ENCODE assay signal across 1 cellular context in the genomic region with DNA sequence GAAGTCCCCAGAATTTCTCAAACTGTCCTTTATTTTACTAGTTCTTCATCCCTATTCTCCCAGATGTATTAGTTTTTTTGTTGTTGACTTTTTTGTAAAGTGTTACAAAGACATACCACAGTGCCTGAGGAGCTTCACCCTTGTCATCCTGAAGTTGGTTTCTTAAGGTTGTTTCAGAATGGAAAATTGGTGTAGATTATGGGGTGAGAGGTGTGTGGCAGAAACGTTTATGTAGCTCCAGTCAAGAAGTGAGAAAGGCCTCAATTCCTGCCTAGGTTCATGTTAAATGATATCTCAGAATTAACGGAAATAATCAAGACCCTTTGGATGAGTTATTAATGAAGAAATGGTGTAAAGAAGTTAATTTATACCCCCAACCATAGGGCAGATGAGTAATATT.
TF ChIP-seq lines count a peak whose summit lies in the region.

No MANE protein-coding gene starts in this region.

TF ChIP-seq in K562, 482 proteins besides CTCF, POLR2A, EP300 and RAD21:
- TF ChIP-seq SRSF9 (IDR thresholded peaks at IDR 0.05; ENCODE audit: borderline replicate concordance, low read depth, low read length) (no peak), BRF1 (IDR thresholded peaks at IDR 0.05; ENCODE audit: borderline replicate concordance, extremely low read depth, insufficient read length) (no peak), NFE2 (IDR thresholded peaks at IDR 0.05; ENCODE audit: low read depth) (no peak), TAF9B (IDR thresholded peaks at IDR 0.05; ENCODE audit: partially characterized antibody) (no peak), DPF2 (IDR thresholded peaks at IDR 0.05) (no peak), ZNF764 (CRISPR knock-in tag; IDR thresholded peaks at IDR 0.05; ENCODE audit: low read depth) (no peak), SMARCA5 (IDR thresholded peaks at IDR 0.05) (peak; percentile 51; the same call in 1 of the 2 replicates), PHF21A (IDR thresholded peaks at IDR 0.05; ENCODE audit: borderline replicate concordance, low read depth) (no peak), ZNF830 (CRISPR knock-in tag; IDR thresholded peaks at IDR 0.05) (no peak), GTF2F1 (IDR thresholded peaks at IDR 0.05; ENCODE audit: low read depth, low read length) (no peak), ZNF41 (CRISPR knock-in tag; conservative IDR thresholded peaks at IDR 0.05) (no peak), GABPB1 (CRISPR knock-in tag; IDR thresholded peaks at IDR 0.05) (0 out of 2 replicates have a peak, but pooled peaks have one; percentile 5), SMARCE1 (IDR thresholded peaks at IDR 0.05) (no peak), KAT8 (IDR thresholded peaks at IDR 0.05; ENCODE audit: low read depth) (no peak), TEAD4 (IDR thresholded peaks at IDR 0.05; ENCODE audit: low read length) (no peak), TEAD4 (CRISPR knock-in tag; IDR thresholded peaks at IDR 0.05; ENCODE audit: borderline replicate concordance) (no peak), ZZZ3 (IDR thresholded peaks at IDR 0.05) (no peak)
- TF ChIP-seq, protein P1, sequence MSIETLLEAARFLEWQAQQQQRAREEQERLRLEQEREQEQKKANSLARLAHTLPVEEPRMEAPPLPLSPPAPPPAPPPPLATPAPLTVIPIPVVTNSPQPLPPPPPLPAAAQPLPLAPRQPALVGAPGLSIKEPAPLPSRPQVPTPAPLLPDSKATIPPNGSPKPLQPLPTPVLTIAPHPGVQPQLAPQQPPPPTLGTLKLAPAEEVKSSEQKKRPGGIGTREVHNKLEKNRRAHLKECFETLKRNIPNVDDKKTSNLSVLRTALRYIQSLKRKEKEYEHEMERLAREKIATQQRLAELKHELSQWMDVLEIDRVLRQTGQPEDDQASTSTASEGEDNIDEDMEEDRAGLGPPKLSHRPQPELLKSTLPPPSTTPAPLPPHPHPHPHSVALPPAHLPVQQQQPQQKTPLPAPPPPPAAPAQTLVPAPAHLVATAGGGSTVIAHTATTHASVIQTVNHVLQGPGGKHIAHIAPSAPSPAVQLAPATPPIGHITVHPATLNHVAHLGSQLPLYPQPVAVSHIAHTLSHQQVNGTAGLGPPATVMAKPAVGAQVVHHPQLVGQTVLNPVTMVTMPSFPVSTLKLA (conservative IDR thresholded peaks at IDR 0.05) = 0 out of 4 replicates have a peak, but pooled peaks of 1 of the 2 experiments have one; percentile 8
- TF ChIP-seq, protein P2, sequence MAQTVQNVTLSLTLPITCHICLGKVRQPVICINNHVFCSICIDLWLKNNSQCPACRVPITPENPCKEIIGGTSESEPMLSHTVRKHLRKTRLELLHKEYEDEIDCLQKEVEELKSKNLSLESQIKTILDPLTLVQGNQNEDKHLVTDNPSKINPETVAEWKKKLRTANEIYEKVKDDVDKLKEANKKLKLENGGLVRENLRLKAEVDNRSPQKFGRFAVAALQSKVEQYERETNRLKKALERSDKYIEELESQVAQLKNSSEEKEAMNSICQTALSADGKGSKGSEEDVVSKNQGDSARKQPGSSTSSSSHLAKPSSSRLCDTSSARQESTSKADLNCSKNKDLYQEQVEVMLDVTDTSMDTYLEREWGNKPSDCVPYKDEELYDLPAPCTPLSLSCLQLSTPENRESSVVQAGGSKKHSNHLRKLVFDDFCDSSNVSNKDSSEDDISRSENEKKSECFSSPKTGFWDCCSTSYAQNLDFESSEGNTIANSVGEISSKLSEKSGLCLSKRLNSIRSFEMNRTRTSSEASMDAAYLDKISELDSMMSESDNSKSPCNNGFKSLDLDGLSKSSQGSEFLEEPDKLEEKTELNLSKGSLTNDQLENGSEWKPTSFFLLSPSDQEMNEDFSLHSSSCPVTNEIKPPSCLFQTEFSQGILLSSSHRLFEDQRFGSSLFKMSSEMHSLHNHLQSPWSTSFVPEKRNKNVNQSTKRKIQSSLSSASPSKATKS (CRISPR knock-in tag; IDR thresholded peaks at IDR 0.05) = no peak
- TF ChIP-seq, protein P3, sequence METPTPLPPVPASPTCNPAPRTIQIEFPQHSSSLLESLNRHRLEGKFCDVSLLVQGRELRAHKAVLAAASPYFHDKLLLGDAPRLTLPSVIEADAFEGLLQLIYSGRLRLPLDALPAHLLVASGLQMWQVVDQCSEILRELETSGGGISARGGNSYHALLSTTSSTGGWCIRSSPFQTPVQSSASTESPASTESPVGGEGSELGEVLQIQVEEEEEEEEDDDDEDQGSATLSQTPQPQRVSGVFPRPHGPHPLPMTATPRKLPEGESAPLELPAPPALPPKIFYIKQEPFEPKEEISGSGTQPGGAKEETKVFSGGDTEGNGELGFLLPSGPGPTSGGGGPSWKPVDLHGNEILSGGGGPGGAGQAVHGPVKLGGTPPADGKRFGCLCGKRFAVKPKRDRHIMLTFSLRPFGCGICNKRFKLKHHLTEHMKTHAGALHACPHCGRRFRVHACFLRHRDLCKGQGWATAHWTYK (CRISPR knock-in tag; IDR thresholded peaks at IDR 0.05) = no peak
- TF ChIP-seq, protein P4, sequence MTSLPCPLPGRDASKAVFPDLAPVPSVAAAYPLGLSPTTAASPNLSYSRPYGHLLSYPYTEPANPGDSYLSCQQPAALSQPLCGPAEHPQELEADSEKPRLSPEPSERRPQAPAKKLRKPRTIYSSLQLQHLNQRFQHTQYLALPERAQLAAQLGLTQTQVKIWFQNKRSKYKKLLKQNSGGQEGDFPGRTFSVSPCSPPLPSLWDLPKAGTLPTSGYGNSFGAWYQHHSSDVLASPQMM (CRISPR knock-in tag; IDR thresholded peaks at IDR 0.05) = no peak
